ENCODE assay signal across 1 cellular context in genomic region chr18:36067118-36067957, GRCh38.
TF ChIP-seq lines count a peak whose summit lies in the region.

Gene RPRD1A, minus strand, starts transcription at chr18:36067559. Its CDS starts 155 bp downstream, at chr18:36067404.

TF ChIP-seq in GM12878, 131 proteins besides CTCF, POLR2A, EP300 and RAD21 (continued from another document and continues in another):
- TF ChIP-seq, protein P1, sequence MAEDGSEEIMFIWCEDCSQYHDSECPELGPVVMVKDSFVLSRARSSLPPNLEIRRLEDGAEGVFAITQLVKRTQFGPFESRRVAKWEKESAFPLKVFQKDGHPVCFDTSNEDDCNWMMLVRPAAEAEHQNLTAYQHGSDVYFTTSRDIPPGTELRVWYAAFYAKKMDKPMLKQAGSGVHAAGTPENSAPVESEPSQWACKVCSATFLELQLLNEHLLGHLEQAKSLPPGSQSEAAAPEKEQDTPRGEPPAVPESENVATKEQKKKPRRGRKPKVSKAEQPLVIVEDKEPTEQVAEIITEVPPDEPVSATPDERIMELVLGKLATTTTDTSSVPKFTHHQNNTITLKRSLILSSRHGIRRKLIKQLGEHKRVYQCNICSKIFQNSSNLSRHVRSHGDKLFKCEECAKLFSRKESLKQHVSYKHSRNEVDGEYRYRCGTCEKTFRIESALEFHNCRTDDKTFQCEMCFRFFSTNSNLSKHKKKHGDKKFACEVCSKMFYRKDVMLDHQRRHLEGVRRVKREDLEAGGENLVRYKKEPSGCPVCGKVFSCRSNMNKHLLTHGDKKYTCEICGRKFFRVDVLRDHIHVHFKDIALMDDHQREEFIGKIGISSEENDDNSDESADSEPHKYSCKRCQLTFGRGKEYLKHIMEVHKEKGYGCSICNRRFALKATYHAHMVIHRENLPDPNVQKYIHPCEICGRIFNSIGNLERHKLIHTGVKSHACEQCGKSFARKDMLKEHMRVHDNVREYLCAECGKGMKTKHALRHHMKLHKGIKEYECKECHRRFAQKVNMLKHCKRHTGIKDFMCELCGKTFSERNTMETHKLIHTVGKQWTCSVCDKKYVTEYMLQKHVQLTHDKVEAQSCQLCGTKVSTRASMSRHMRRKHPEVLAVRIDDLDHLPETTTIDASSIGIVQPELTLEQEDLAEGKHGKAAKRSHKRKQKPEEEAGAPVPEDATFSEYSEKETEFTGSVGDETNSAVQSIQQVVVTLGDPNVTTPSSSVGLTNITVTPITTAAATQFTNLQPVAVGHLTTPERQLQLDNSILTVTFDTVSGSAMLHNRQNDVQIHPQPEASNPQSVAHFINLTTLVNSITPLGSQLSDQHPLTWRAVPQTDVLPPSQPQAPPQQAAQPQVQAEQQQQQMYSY (CRISPR knock-in tag; IDR thresholded peaks at IDR 0.05): no peak
- TF ChIP-seq BACH1 (IDR thresholded peaks at IDR 0.05; ENCODE audit: borderline replicate concordance) (peak; percentile 91), PAX8 (IDR thresholded peaks at IDR 0.05) (no peak), ZNF274 (IDR thresholded peaks at IDR 0.05; ENCODE audit: insufficient read depth, insufficient read length) (no peak), ZNF217 (IDR thresholded peaks at IDR 0.05) (no peak), ZNF622 (IDR thresholded peaks at IDR 0.05) (no peak), HCFC1 (IDR thresholded peaks at IDR 0.05; ENCODE audit: low read length) (peak; percentile 51), FOXK2 (IDR thresholded peaks at IDR 0.05) (no peak), BCL3 (IDR thresholded peaks at IDR 0.05; ENCODE audit: borderline replicate concordance, insufficient read depth, low read depth, low read length, poor library complexity, severe bottlenecking) (peak; percentile 15), RUNX3 (IDR thresholded peaks at IDR 0.05; ENCODE audit: low read length) (peak; percentile 74; the same call in 1 of the 2 replicates), BMI1 (IDR thresholded peaks at IDR 0.05; ENCODE audit: borderline replicate concordance) (no peak), SUZ12 (IDR thresholded peaks at IDR 0.05; ENCODE audit: unreplicated experiment) (no peak), KLF5 (IDR thresholded peaks at IDR 0.05; ENCODE audit: partially characterized antibody) (no peak), MYC (IDR thresholded peaks at IDR 0.05; ENCODE audit: insufficient read depth, insufficient read length, insufficient replicate concordance, low read length, severe bottlenecking) (peak; percentile 61), SREBF2 (IDR thresholded peaks at IDR 0.05; ENCODE audit: low read length) (peak; percentile 31; the same call in 1 of the 2 replicates), NBN (IDR thresholded peaks at IDR 0.05) (peak; percentile 100), KDM1A (IDR thresholded peaks at IDR 0.05; ENCODE audit: borderline replicate concordance) (no peak), TARDBP (IDR thresholded peaks at IDR 0.05; ENCODE audit: borderline replicate concordance) (no peak), PML (IDR thresholded peaks at IDR 0.05; ENCODE audit: low read length) (peak; percentile 44; the same call in 1 of the 2 replicates), MEF2B (IDR thresholded peaks at IDR 0.05; ENCODE audit: partially characterized antibody, poor library complexity, severe bottlenecking) (peak; percentile 36), KAT2A (conservative IDR thresholded peaks at IDR 0.05; ENCODE audit: control insufficient read depth, low read depth, low read length) (no peak), STAT1 (conservative IDR thresholded peaks at IDR 0.05) (no peak), YY1 (IDR thresholded peaks at IDR 0.05; ENCODE audit: low read depth, low read length) (peak; percentile 96), SMAD5 (IDR thresholded peaks at IDR 0.05; ENCODE audit: low read depth) (no peak), ZBTB33 (IDR thresholded peaks at IDR 0.05) (no peak), SP1 (IDR thresholded peaks at IDR 0.05; ENCODE audit: low read depth, low read length) (no peak), HDAC6 (IDR thresholded peaks at IDR 0.05; ENCODE audit: unreplicated experiment) (no peak), CBX5 (IDR thresholded peaks at IDR 0.05; ENCODE audit: low read depth) (no peak), ASH2L (IDR thresholded peaks at IDR 0.05; ENCODE audit: borderline replicate concordance, low read depth) (peak; percentile 80; the same call in 1 of the 2 replicates), TCF3 (IDR thresholded peaks at IDR 0.05; ENCODE audit: borderline replicate concordance, insufficient read depth, low read depth, low read length) (no peak), SRF (IDR thresholded peaks at IDR 0.05; ENCODE audit: low read depth in 2 of 2, low read length in 2 of 2) (0 out of 4 replicates have a peak, but pooled peaks of 1 of the 2 experiments have one; percentile 17), MTA3 (IDR thresholded peaks at IDR 0.05; ENCODE audit: borderline replicate concordance, low read length) (no peak), TCF12 (IDR thresholded peaks at IDR 0.05; ENCODE audit: low read depth, low read length) (no peak), ZNF207 (IDR thresholded peaks at IDR 0.05; ENCODE audit: borderline replicate concordance) (0 out of 2 replicates have a peak, but pooled peaks have one; percentile 41), ATF3 (IDR thresholded peaks at IDR 0.05; ENCODE audit: borderline replicate concordance, extremely low read depth, low read depth, low read length) (no peak)
- TF ChIP-seq, protein P2, sequence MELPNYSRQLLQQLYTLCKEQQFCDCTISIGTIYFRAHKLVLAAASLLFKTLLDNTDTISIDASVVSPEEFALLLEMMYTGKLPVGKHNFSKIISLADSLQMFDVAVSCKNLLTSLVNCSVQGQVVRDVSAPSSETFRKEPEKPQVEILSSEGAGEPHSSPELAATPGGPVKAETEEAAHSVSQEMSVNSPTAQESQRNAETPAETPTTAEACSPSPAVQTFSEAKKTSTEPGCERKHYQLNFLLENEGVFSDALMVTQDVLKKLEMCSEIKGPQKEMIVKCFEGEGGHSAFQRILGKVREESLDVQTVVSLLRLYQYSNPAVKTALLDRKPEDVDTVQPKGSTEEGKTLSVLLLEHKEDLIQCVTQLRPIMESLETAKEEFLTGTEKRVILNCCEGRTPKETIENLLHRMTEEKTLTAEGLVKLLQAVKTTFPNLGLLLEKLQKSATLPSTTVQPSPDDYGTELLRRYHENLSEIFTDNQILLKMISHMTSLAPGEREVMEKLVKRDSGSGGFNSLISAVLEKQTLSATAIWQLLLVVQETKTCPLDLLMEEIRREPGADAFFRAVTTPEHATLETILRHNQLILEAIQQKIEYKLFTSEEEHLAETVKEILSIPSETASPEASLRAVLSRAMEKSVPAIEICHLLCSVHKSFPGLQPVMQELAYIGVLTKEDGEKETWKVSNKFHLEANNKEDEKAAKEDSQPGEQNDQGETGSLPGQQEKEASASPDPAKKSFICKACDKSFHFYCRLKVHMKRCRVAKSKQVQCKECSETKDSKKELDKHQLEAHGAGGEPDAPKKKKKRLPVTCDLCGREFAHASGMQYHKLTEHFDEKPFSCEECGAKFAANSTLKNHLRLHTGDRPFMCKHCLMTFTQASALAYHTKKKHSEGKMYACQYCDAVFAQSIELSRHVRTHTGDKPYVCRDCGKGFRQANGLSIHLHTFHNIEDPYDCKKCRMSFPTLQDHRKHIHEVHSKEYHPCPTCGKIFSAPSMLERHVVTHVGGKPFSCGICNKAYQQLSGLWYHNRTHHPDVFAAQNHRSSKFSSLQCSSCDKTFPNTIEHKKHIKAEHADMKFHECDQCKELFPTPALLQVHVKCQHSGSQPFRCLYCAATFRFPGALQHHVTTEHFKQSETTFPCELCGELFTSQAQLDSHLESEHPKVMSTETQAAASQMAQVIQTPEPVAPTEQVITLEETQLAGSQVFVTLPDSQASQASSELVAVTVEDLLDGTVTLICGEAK (IDR thresholded peaks at IDR 0.05; ENCODE audit: borderline replicate concordance): peak; percentile 70
- TF ChIP-seq, protein P3, sequence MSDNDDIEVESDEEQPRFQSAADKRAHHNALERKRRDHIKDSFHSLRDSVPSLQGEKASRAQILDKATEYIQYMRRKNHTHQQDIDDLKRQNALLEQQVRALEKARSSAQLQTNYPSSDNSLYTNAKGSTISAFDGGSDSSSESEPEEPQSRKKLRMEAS (IDR thresholded peaks at IDR 0.05; ENCODE audit: low read depth, low read length): peak; percentile 77
- TF ChIP-seq, protein P4, sequence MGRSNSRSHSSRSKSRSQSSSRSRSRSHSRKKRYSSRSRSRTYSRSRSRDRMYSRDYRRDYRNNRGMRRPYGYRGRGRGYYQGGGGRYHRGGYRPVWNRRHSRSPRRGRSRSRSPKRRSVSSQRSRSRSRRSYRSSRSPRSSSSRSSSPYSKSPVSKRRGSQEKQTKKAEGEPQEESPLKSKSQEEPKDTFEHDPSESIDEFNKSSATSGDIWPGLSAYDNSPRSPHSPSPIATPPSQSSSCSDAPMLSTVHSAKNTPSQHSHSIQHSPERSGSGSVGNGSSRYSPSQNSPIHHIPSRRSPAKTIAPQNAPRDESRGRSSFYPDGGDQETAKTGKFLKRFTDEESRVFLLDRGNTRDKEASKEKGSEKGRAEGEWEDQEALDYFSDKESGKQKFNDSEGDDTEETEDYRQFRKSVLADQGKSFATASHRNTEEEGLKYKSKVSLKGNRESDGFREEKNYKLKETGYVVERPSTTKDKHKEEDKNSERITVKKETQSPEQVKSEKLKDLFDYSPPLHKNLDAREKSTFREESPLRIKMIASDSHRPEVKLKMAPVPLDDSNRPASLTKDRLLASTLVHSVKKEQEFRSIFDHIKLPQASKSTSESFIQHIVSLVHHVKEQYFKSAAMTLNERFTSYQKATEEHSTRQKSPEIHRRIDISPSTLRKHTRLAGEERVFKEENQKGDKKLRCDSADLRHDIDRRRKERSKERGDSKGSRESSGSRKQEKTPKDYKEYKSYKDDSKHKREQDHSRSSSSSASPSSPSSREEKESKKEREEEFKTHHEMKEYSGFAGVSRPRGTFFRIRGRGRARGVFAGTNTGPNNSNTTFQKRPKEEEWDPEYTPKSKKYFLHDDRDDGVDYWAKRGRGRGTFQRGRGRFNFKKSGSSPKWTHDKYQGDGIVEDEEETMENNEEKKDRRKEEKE (IDR thresholded peaks at IDR 0.05): no peak
- TF ChIP-seq, protein P5, sequence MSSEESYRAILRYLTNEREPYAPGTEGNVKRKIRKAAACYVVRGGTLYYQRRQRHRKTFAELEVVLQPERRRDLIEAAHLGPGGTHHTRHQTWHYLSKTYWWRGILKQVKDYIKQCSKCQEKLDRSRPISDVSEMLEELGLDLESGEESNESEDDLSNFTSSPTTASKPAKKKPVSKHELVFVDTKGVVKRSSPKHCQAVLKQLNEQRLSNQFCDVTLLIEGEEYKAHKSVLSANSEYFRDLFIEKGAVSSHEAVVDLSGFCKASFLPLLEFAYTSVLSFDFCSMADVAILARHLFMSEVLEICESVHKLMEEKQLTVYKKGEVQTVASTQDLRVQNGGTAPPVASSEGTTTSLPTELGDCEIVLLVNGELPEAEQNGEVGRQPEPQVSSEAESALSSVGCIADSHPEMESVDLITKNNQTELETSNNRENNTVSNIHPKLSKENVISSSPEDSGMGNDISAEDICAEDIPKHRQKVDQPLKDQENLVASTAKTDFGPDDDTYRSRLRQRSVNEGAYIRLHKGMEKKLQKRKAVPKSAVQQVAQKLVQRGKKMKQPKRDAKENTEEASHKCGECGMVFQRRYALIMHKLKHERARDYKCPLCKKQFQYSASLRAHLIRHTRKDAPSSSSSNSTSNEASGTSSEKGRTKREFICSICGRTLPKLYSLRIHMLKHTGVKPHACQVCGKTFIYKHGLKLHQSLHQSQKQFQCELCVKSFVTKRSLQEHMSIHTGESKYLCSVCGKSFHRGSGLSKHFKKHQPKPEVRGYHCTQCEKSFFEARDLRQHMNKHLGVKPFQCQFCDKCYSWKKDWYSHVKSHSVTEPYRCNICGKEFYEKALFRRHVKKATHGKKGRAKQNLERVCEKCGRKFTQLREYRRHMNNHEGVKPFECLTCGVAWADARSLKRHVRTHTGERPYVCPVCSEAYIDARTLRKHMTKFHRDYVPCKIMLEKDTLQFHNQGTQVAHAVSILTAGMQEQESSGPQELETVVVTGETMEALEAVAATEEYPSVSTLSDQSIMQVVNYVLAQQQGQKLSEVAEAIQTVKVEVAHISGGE (CRISPR knock-in tag; IDR thresholded peaks at IDR 0.05): no peak; the same call in 1 of the 2 replicates
- TF ChIP-seq, protein P6, sequence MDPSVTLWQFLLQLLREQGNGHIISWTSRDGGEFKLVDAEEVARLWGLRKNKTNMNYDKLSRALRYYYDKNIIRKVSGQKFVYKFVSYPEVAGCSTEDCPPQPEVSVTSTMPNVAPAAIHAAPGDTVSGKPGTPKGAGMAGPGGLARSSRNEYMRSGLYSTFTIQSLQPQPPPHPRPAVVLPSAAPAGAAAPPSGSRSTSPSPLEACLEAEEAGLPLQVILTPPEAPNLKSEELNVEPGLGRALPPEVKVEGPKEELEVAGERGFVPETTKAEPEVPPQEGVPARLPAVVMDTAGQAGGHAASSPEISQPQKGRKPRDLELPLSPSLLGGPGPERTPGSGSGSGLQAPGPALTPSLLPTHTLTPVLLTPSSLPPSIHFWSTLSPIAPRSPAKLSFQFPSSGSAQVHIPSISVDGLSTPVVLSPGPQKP (IDR thresholded peaks at IDR 0.05; ENCODE audit: low read depth, low read length): 0 out of 2 replicates have a peak, but pooled peaks have one; percentile 32
- TF ChIP-seq, protein P7, sequence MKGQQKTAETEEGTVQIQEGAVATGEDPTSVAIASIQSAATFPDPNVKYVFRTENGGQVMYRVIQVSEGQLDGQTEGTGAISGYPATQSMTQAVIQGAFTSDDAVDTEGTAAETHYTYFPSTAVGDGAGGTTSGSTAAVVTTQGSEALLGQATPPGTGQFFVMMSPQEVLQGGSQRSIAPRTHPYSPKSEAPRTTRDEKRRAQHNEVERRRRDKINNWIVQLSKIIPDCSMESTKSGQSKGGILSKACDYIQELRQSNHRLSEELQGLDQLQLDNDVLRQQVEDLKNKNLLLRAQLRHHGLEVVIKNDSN (IDR thresholded peaks at IDR 0.05; ENCODE audit: borderline replicate concordance, extremely low read length, insufficient read depth, low read depth, low read length): no peak
